In genomic region chr12:109531411-109531810, GRCh38 we compare ENCODE assay signal across 25 cellular contexts. TPM values are rescaled to one million over a fixed set of nuclear protein-coding genes. Genes with fewer than 3 reads are reported as not detected.
A peak's percentile ranks its signal among the peaks of the same experiment; 100 is the strongest.
DNase-seq lines count a peak whose midpoint lies in the region; ATAC-seq and TF ChIP-seq lines count a peak whose summit lies in the region.
"Had no signal": no experiment of that assay in that cellular context is flagged by ENCODE, and none has a peak within 500 bp of the region (broad histone marks: within the 10 kb centered on the region; RNA-seq: fewer than 3 reads in every experiment).

No MANE protein-coding gene starts in this region.

- ATAC-seq in natural killer cell treated with Interleukin-12 subunit alpha and Interleukin-12 subunit beta and Interleukin-15 and Interleukin-18, amount 100 ng/mL, for 72 hours = no peak
- ATAC-seq in natural killer cell = no peak
- no peak for ATAC-seq in HG02981 (IDR thresholded peaks at IDR 0.05; ENCODE audit: unreplicated experiment)

- H3K4me3 ChIP-seq in fibroblast of villous mesenchyme (ENCODE audit: low read depth, low read length) = no peak overlapping the region
- H3K4me3 ChIP-seq in mesenchymal stem cell (ENCODE audit: insufficient read depth in 1 of 2, low read depth in 1 of 2, low read length in 2 of 2) = no peak overlapping the region
- H3K4me3 ChIP-seq: BLaER1 treated with 17β-estradiol and CSF1 and Interleukin-3, amounts not matched to agents 10 nM and 100 nM; SJSA1 had no signal

- no peaks in the 10 kb centered on the region for H3K9me3 ChIP-seq in mesenchymal stem cell (ENCODE audit: control insufficient read depth, low read length)
- H3K9me3 ChIP-seq: BLaER1 treated with 17β-estradiol and CSF1 and Interleukin-3, amounts not matched to agents 10 nM and 100 nM; Caco-2; SJSA1 had no signal

- no peak overlapping the region for H4K8ac ChIP-seq in mesenchymal stem cell (ENCODE audit: low read length)

- no peaks in the 10 kb centered on the region for H3K4me1 Mint-ChIP-seq in natural killer cell treated with Interleukin-12 subunit alpha and Interleukin-12 subunit beta and Interleukin-15 and Interleukin-18, amount 100 ng/mL, for 72 hours (ENCODE audit: low read depth in 2 of 2)
- H3K4me1 Mint-ChIP-seq in natural killer cell = no peaks in the 10 kb centered on the region
- H3K4me1 Mint-ChIP-seq: CD4-positive, alpha-beta memory T cell had no signal

- 0% methylated on average over 1 of the region's 2 CpGs for WGBS in mesenchymal stem cell

- peak; percentile 12 for DNase-seq in natural killer cell treated with Interleukin-12 subunit alpha and Interleukin-12 subunit beta and Interleukin-15 and Interleukin-18, amount 100 ng/mL, for 72 hours (ENCODE audit: low spot score)
- no peak for DNase-seq in natural killer cell
- DNase-seq in fibroblast of villous mesenchyme (ENCODE audit: low read depth) = peak; percentile 69
- DNase-seq in mesenchymal stem cell = peak; percentile 68
- no peak for DNase-seq in activated naive CD4-positive, alpha-beta T cell treated with anti-CD3 and anti-CD28 coated beads, Interleukin-2, amount 50 U/mL, for 16 hours
- no peak for DNase-seq in COLO668 (lab: John Stamatoyannopoulos, UW; ENCODE audit: unreplicated experiment)
- no peak for DNase-seq in erythroblast (lab: John Stamatoyannopoulos, UW)
- DNase-seq: Caco-2; CD4-positive, alpha-beta memory T cell; DMS 273 treated with DMSO at 0.1 percent for 48 hours; DMS79; EL; GOT3; HCEC 1CT; IMR-90; NCI-H1092; NCI-H1417 treated with DMSO at 0.1 percent for 48 hours; NCI-H1694 treated with DMSO at 0.1 percent for 48 hours; NCI-H2081; NCI-H2227 treated with DMSO at 0.1 percent for 48 hours; NCI-H748 treated with DMSO at 0.1 percent for 48 hours had no signal

- H2BK5ac ChIP-seq in mesenchymal stem cell (ENCODE audit: low read depth, low read length, poor library complexity, severe bottlenecking) = no peak overlapping the region

- peaks cover 69 to 91% of the 10 kb centered on the region in 2 experiments for H3K36me3 ChIP-seq in mesenchymal stem cell (ENCODE audit: control insufficient read depth in 1 of 2, insufficient read depth in 2 of 2, low read depth in 1 of 2, low read length in 2 of 2)

- no peak overlapping the region for H2AFZ ChIP-seq in mesenchymal stem cell (ENCODE audit: low read depth, low read length)

- H3K4me2 ChIP-seq in mesenchymal stem cell (ENCODE audit: low read length, poor library complexity, severe bottlenecking) = no peak overlapping the region
- H3K4me2 ChIP-seq: BLaER1 treated with 17β-estradiol and CSF1 and Interleukin-3, amounts not matched to agents 10 nM and 100 nM; KMS-11 had no signal

- H3K23ac ChIP-seq in mesenchymal stem cell (ENCODE audit: low read length in 2 of 2) = no peak overlapping the region

- no peaks in the 10 kb centered on the region for H3K9me3 Mint-ChIP-seq in natural killer cell treated with Interleukin-12 subunit alpha and Interleukin-12 subunit beta and Interleukin-15 and Interleukin-18, amount 100 ng/mL, for 72 hours
- H3K9me3 Mint-ChIP-seq in natural killer cell = no peaks in the 10 kb centered on the region
- H3K9me3 Mint-ChIP-seq: CD4-positive, alpha-beta memory T cell had no signal

- no peak for TF ChIP-seq POLR2A in erythroblast (IDR thresholded peaks at IDR 0.05; ENCODE audit: low read length)

- no peak overlapping the region for H2BK15ac ChIP-seq in mesenchymal stem cell (ENCODE audit: low read depth, poor library complexity, severe bottlenecking)

- no peaks in the 10 kb centered on the region for H3K36me3 Mint-ChIP-seq in natural killer cell treated with Interleukin-12 subunit alpha and Interleukin-12 subunit beta and Interleukin-15 and Interleukin-18, amount 100 ng/mL, for 72 hours
- no peaks in the 10 kb centered on the region for H3K36me3 Mint-ChIP-seq in natural killer cell

- H3K14ac ChIP-seq in mesenchymal stem cell (ENCODE audit: low read length in 2 of 2) = no peak overlapping the region

- peaks cover 1% of the 10 kb centered on the region for H3K79me1 ChIP-seq in mesenchymal stem cell (replicated peaks; ENCODE audit: low read length, poor library complexity, severe bottlenecking)

- H3K4me1 ChIP-seq in mesenchymal stem cell (ENCODE audit: control insufficient read depth, insufficient read depth, low read depth, low read length) = no peaks in the 10 kb centered on the region
- H3K4me1 ChIP-seq: BLaER1 treated with 17β-estradiol and CSF1 and Interleukin-3, amounts not matched to agents 10 nM and 100 nM; Caco-2 had no signal

- H4K91ac ChIP-seq in mesenchymal stem cell (ENCODE audit: low read length) = no peak overlapping the region

- H3K27me3 Mint-ChIP-seq in natural killer cell treated with Interleukin-12 subunit alpha and Interleukin-12 subunit beta and Interleukin-15 and Interleukin-18, amount 100 ng/mL, for 72 hours = no peaks in the 10 kb centered on the region
- no peaks in the 10 kb centered on the region for H3K27me3 Mint-ChIP-seq in natural killer cell (ENCODE audit: low read depth in 2 of 2)
- H3K27me3 Mint-ChIP-seq: CD4-positive, alpha-beta memory T cell had no signal

- no peak overlapping the region for H2BK12ac ChIP-seq in mesenchymal stem cell (ENCODE audit: low read length in 2 of 2)

- H3K27ac Mint-ChIP-seq in natural killer cell treated with Interleukin-12 subunit alpha and Interleukin-12 subunit beta and Interleukin-15 and Interleukin-18, amount 100 ng/mL, for 72 hours = no peak overlapping the region
- no peak overlapping the region for H3K27ac Mint-ChIP-seq in natural killer cell

- intact Hi-C loops in natural killer cell (cut with micrococcal nuclease) = no loop called here

- no peaks in the 10 kb centered on the region for H3K27me3 ChIP-seq in mesenchymal stem cell (ENCODE audit: control insufficient read depth in 1 of 2, insufficient read depth in 1 of 2, low read length in 2 of 2)
- H3K27me3 ChIP-seq: BLaER1 treated with 17β-estradiol and CSF1 and Interleukin-3, amounts not matched to agents 10 nM and 100 nM; SJSA1 had no signal

- no peak overlapping the region for H3K27ac ChIP-seq in mesenchymal stem cell (ENCODE audit: low read length, poor library complexity, severe bottlenecking)
- H3K27ac ChIP-seq: BLaER1 treated with 17β-estradiol and CSF1 and Interleukin-3, amounts not matched to agents 10 nM and 100 nM; KMS-11; SJSA1 had no signal

- no peak overlapping the region for H3K4me3 Mint-ChIP-seq in natural killer cell treated with Interleukin-12 subunit alpha and Interleukin-12 subunit beta and Interleukin-15 and Interleukin-18, amount 100 ng/mL, for 72 hours
- no peak overlapping the region for H3K4me3 Mint-ChIP-seq in natural killer cell
- H3K4me3 Mint-ChIP-seq: CD4-positive, alpha-beta memory T cell had no signal

- no peak overlapping the region for H2BK120ac ChIP-seq in mesenchymal stem cell (ENCODE audit: low read depth, low read length)

- TF ChIP-seq CTCF in natural killer cell (IDR thresholded peaks at IDR 0.05) (no peak), fibroblast of villous mesenchyme (IDR thresholded peaks at IDR 0.05; ENCODE audit: insufficient read depth, low read depth, low read length) (no peak)

- no peak overlapping the region for H3K9ac ChIP-seq in mesenchymal stem cell (ENCODE audit: low read length)
- H3K9ac ChIP-seq: BLaER1 treated with 17β-estradiol and CSF1 and Interleukin-3, amounts not matched to agents 10 nM and 100 nM; KMS-11 had no signal

- no peak overlapping the region for H2AK5ac ChIP-seq in mesenchymal stem cell (ENCODE audit: low read length, severe bottlenecking)

- no peak overlapping the region for H3K18ac ChIP-seq in mesenchymal stem cell (ENCODE audit: low read depth in 1 of 2, low read length in 2 of 2)

- H3K4ac ChIP-seq in mesenchymal stem cell (ENCODE audit: low read depth in 1 of 2, low read length in 2 of 2) = no peak overlapping the region

RNA-seq across cellular contexts. Expression of gene MMAB, which starts 41.9 kb away (rescaled TPM):
- total RNA-seq in natural killer cell treated with Interleukin-12 subunit alpha and Interleukin-12 subunit beta and Interleukin-15 and Interleukin-18, amount 100 ng/mL, for 72 hours = 10 to 100 TPM; 36.4 to 40.2 TPM
- 10 to 100 TPM; 17.1 to 18.3 (median 17.6) TPM for total RNA-seq in natural killer cell
- 34.1 and 43.8 TPM in 2 replicates for total RNA-seq in fibroblast of villous mesenchyme
- polyA plus RNA-seq in mesenchymal stem cell (2013, experiment 1 of 2) = 52.7 TPM
- polyA plus RNA-seq in mesenchymal stem cell (2013, experiment 2 of 2) = 55.4 TPM

RNA-seq across cellular contexts. Expression of gene MVK, which starts 42.2 kb away (rescaled TPM):
- total RNA-seq in natural killer cell treated with Interleukin-12 subunit alpha and Interleukin-12 subunit beta and Interleukin-15 and Interleukin-18, amount 100 ng/mL, for 72 hours = 10 to 100 TPM; 23.1 to 27.5 TPM
- total RNA-seq in natural killer cell (10 to 100 TPM in 2 of 3 donors, 1 to 10 TPM in 1; 9.4 to 16.6 (median 16.2) TPM), fibroblast of villous mesenchyme (29.8 and 30.0 TPM in 2 replicates)
- polyA plus RNA-seq in mesenchymal stem cell (2013, experiment 1 of 2) = 48.3 TPM
- 46.7 TPM for polyA plus RNA-seq in mesenchymal stem cell (2013, experiment 2 of 2)

RNA-seq across cellular contexts. Expression of gene UBE3B, which starts 54.0 kb away (rescaled TPM):
- total RNA-seq in natural killer cell treated with Interleukin-12 subunit alpha and Interleukin-12 subunit beta and Interleukin-15 and Interleukin-18, amount 100 ng/mL, for 72 hours = 10 to 100 TPM; 38.9 to 39.2 TPM
- total RNA-seq in natural killer cell (10 to 100 TPM; 32.2 to 46.7 (median 39.5) TPM), fibroblast of villous mesenchyme (34.1 and 51.4 TPM in 2 replicates)
- 19.1 TPM for polyA plus RNA-seq in mesenchymal stem cell (2013, experiment 1 of 2)
- 19.2 TPM for polyA plus RNA-seq in mesenchymal stem cell (2013, experiment 2 of 2)

RNA-seq across cellular contexts. Expression of gene KCTD10, which starts 54.3 kb away (rescaled TPM):
- total RNA-seq in natural killer cell treated with Interleukin-12 subunit alpha and Interleukin-12 subunit beta and Interleukin-15 and Interleukin-18, amount 100 ng/mL, for 72 hours = 10 to 100 TPM; 49.9 to 92.0 TPM
- total RNA-seq in natural killer cell = 100 to 1,000 TPM in 1 of 3 donors, 10 to 100 TPM in 2; 76.0 to 141 (median 79.0) TPM
- total RNA-seq in fibroblast of villous mesenchyme = 105 and 129 TPM in 2 replicates
- polyA plus RNA-seq in mesenchymal stem cell (2013, experiment 1 of 2) = 139 TPM
- 132 TPM for polyA plus RNA-seq in mesenchymal stem cell (2013, experiment 2 of 2)

Comparison
In these comparisons a context has a peak if more than half of its experiments do, and no peak if none do; other contexts are left out.
1. DNase-seq: peak in natural killer cell treated with Interleukin-12 subunit alpha and Interleukin-12 subunit beta and Interleukin-15 and Interleukin-18, amount 100 ng/mL, for 72 hours (single experiment), fibroblast of villous mesenchyme (single experiment) and mesenchymal stem cell (single experiment); none in natural killer cell (single experiment), activated naive CD4-positive, alpha-beta T cell treated with anti-CD3 and anti-CD28 coated beads, Interleukin-2, amount 50 U/mL, for 16 hours (single experiment), COLO668 (single experiment) and erythroblast (0 of 2).